In genomic region chr2:26550276-26551015, GRCh38 we compare ENCODE assay signal across 18 cellular contexts.
DNase-seq lines count a peak whose midpoint lies in the region; ATAC-seq and TF ChIP-seq lines count a peak whose summit lies in the region.
"Had no signal": no experiment of that assay in that cellular context is flagged by ENCODE, and none has a peak within 500 bp of the region (broad histone marks: within the 10 kb centered on the region; RNA-seq: fewer than 3 reads in every experiment).

No MANE protein-coding gene starts in this region.

- no peak overlapping the region for H3K4me3 Mint-ChIP-seq in endodermal cell
- H3K4me3 Mint-ChIP-seq: CD8-positive, alpha-beta memory T cell; HFFc6 had no signal

- no peak for TF ChIP-seq POLR2A in spleen (IDR thresholded peaks at IDR 0.05)

- no peak overlapping the region for H3K27ac Mint-ChIP-seq in endodermal cell
- H3K27ac Mint-ChIP-seq: CD8-positive, alpha-beta memory T cell; HFFc6 had no signal

- H3K9me3 ChIP-seq in endodermal cell (ENCODE audit: control insufficient read depth, low read length) (no peaks in the 10 kb centered on the region), spleen (no peaks in the 10 kb centered on the region)
- H3K9me3 ChIP-seq: BLaER1, SJSA1 had no signal

- H3K4me1 ChIP-seq in endodermal cell (ENCODE audit: control insufficient read depth, insufficient read depth, low read length) (no peaks in the 10 kb centered on the region), spleen (no peaks in the 10 kb centered on the region)
- H3K4me1 ChIP-seq: BLaER1, SJSA1 had no signal

- DNase-seq in NCI-H2196 (lab: John Stamatoyannopoulos, UW; ENCODE audit: unreplicated experiment) (peak; percentile 15), NCI-H2196 treated with DMSO at 0.1 percent for 48 hours (lab: John Stamatoyannopoulos, UW; ENCODE audit: unreplicated experiment) (no peak), NCI-H2081 treated with DMSO at 0.1 percent for 48 hours (lab: John Stamatoyannopoulos, UW) (peak; percentile 71), endodermal cell (peak; percentile 35), spleen (peak; percentile 68), UCSD-AML1 (lab: John Stamatoyannopoulos, UW; ENCODE audit: unreplicated experiment) (no peak)
- DNase-seq: 8988T; CD8-positive, alpha-beta memory T cell; DMS 273 treated with DMSO at 0.1 percent for 48 hours; GOT3; HFFc6; Kasumi-1; NCI-H146; NCI-H524 had no signal

- H3K27me3 ChIP-seq in endodermal cell (ENCODE audit: control insufficient read depth, insufficient read depth, low read length, poor library complexity, severe bottlenecking) (no peaks in the 10 kb centered on the region), spleen (replicated peaks in 1 of 7) (peaks cover 0 to 25% (median 0%) of the 10 kb centered on the region in 7 donors)
- H3K27me3 ChIP-seq: BLaER1 had no signal

- H3K36me3 Mint-ChIP-seq in endodermal cell (ENCODE audit: low read depth), result no peaks in the 10 kb centered on the region
- H3K36me3 Mint-ChIP-seq: CD8-positive, alpha-beta memory T cell had no signal

- no peaks in the 10 kb centered on the region for H3K27me3 Mint-ChIP-seq in endodermal cell (ENCODE audit: insufficient read depth)

- no peak for TF ChIP-seq CTCF in endodermal cell (conservative IDR thresholded peaks at IDR 0.05)
- TF ChIP-seq CTCF in spleen (IDR thresholded peaks at IDR 0.05 in 8 of 11, conservative IDR thresholded peaks at IDR 0.05 in 3 of 11), result no peak

- peaks cover 1% of the 10 kb centered on the region for H3K4me1 Mint-ChIP-seq in endodermal cell
- H3K4me1 Mint-ChIP-seq: CD8-positive, alpha-beta memory T cell had no signal

- H3K9me3 Mint-ChIP-seq in endodermal cell, result no peaks in the 10 kb centered on the region
- H3K9me3 Mint-ChIP-seq: CD8-positive, alpha-beta memory T cell; HFFc6 had no signal

- intact Hi-C loops in spleen (cut with DNase I; ENCODE audit: low total_unique reads), result no loop called here

- H3K9ac ChIP-seq in endodermal cell (ENCODE audit: extremely low read depth, low read length, poor library complexity, severe bottlenecking), result no peak overlapping the region
- H3K9ac ChIP-seq: BLaER1 had no signal

- H3K36me3 ChIP-seq in endodermal cell (ENCODE audit: control insufficient read depth, insufficient read depth, low read length) (no peaks in the 10 kb centered on the region), spleen (no peaks in the 10 kb centered on the region)
- H3K36me3 ChIP-seq: BLaER1, SJSA1 had no signal

- 93% methylated on average over 11 to 17 of the region's 17 CpGs for WGBS in endodermal cell (ENCODE audit: insufficient coverage in 1 of 2, insufficient read length in 1 of 2), 2 experiments
- WGBS in spleen, 5 donors, result 80 to 89% (median 84%) methylated on average over 15 to 17 of the region's 17 CpGs

- no peak for ATAC-seq in HG02623 (IDR thresholded peaks at IDR 0.05; ENCODE audit: unreplicated experiment)
- ATAC-seq in HG02852 (IDR thresholded peaks at IDR 0.05; ENCODE audit: unreplicated experiment), result no peak

- H3K4me3 ChIP-seq in endodermal cell (ENCODE audit: low read length) (no peak overlapping the region), spleen (no peak overlapping the region)
- H3K4me3 ChIP-seq: BLaER1, SJSA1 had no signal

- no peak overlapping the region for H3K27ac ChIP-seq in endodermal cell (ENCODE audit: low read depth, low read length)
- H3K27ac ChIP-seq in spleen, result no peak overlapping the region
- H3K27ac ChIP-seq: BLaER1, SJSA1 had no signal

Comparison
In these comparisons a context has a peak if more than half of its experiments do, and no peak if none do; other contexts are left out.
1. DNase-seq: peak in NCI-H2196 (single experiment), NCI-H2081 treated with DMSO at 0.1 percent for 48 hours (single experiment), endodermal cell (single experiment) and spleen (single experiment); none in NCI-H2196 treated with DMSO at 0.1 percent for 48 hours (single experiment) and UCSD-AML1 (single experiment).